ENCODE assay signal across 8 cellular contexts in the genomic region with DNA sequence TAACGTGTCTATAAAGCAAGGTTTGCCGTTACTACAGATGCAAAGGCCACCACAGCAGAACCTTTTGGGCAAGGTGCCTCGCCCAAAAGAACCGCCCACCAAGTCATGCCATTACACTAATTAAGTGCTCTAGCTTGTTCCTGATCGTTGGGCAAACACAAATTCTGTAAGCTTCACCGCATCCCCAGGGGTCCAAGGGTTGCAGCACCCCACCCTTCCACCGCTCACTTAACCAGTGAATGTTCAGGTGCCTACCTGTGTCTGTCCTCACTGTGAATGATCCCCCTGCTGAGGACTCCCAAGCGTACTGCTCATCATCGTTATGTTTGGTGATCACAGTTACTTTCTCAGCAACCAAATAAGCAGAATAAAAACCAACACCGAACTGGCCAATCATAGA. TPM values are rescaled to one million over a fixed set of nuclear protein-coding genes. Genes with fewer than 3 reads are reported as not detected.
DNase-seq lines count a peak whose midpoint lies in the region; ATAC-seq and TF ChIP-seq lines count a peak whose summit lies in the region.

No MANE protein-coding gene starts in this region.

- peaks cover 61% of the 10 kb centered on the region for H3K36me3 ChIP-seq in HAP-1 (replicated peaks)

- peak overlapping the region; percentile 91 for H3K4me3 ChIP-seq in HAP-1

- in situ Hi-C loops in HAP-1 (cut with MboI; ENCODE audit: low sequenced_read_pairs) = no loop called here

- no peak for ATAC-seq in GM21390 (IDR thresholded peaks at IDR 0.05; ENCODE audit: unreplicated experiment)
- no peak for ATAC-seq in HG03460 (IDR thresholded peaks at IDR 0.05; ENCODE audit: unreplicated experiment)
- no peak for ATAC-seq in HG03442 (IDR thresholded peaks at IDR 0.05; ENCODE audit: unreplicated experiment)

- H3K27ac ChIP-seq in 22Rv1 = peak overlapping the region; percentile 97

- H3K36me3 Mint-ChIP-seq in brain (peaks cover 59% of the 10 kb centered on the region), mesothelial cell of epicardium (peaks cover 43% of the 10 kb centered on the region)

- H3K4me1 ChIP-seq in HAP-1 = peaks cover 35% of the 10 kb centered on the region

- no peaks in the 10 kb centered on the region for H3K9me3 ChIP-seq in HAP-1

- H3K27me3 Mint-ChIP-seq in brain (peaks cover 15% of the 10 kb centered on the region), mesothelial cell of epicardium (ENCODE audit: low read depth) (no peaks in the 10 kb centered on the region)

- peaks cover 0 to 3% (median 0%) of the 10 kb centered on the region in 5 experiments for H3K9me3 Mint-ChIP-seq in brain
- H3K9me3 Mint-ChIP-seq in mesothelial cell of epicardium = no peaks in the 10 kb centered on the region

- H3K27ac Mint-ChIP-seq in brain = peak overlapping the region; percentile 52 to 99 (median 96)
- peak overlapping the region; percentile 98 for H3K27ac Mint-ChIP-seq in mesothelial cell of epicardium

- no peak for TF ChIP-seq CTCF in 22Rv1 (IDR thresholded peaks at IDR 0.05)
- TF ChIP-seq CTCF in brain (conservative IDR thresholded peaks at IDR 0.05) = no peak
- TF ChIP-seq CTCF in mesothelial cell of epicardium (IDR thresholded peaks at IDR 0.05; ENCODE audit: unreplicated experiment) = no peak

- H3K4me3 Mint-ChIP-seq in brain = peak overlapping the region; percentile 97 to 99 (median 98)
- H3K4me3 Mint-ChIP-seq in mesothelial cell of epicardium = peak overlapping the region; percentile 94

- H3K4me1 Mint-ChIP-seq in brain (peaks cover 74% of the 10 kb centered on the region), mesothelial cell of epicardium (peaks cover 56% of the 10 kb centered on the region)

- DNase-seq in HAP-1 (ENCODE audit: low spot score in 2 of 2) (peak in 1 of 2 experiments; percentile 25), mesothelial cell of epicardium (ENCODE audit: low spot score in 2 of 2, unreplicated experiment in 2 of 2) (no peak), activated gamma-delta T cell treated with Interleukin-2 at 50 U/mL for 16 hours (no peak)

- H3K27me3 ChIP-seq in HAP-1 (ENCODE audit: low read depth) = no peaks in the 10 kb centered on the region

RNA-seq across cellular contexts. Expression of a gene that starts 1.3 kb away (rescaled TPM):
- polyA plus RNA-seq in brain (ENCODE audit: insufficient read depth, low read depth, low replicate concordance) = 470 TPM
- 325 to 330 TPM (median 330 TPM) in 3 replicates for total RNA-seq in mesothelial cell of epicardium

RNA-seq across cellular contexts. Expression of a gene that starts 54.2 kb away (rescaled TPM):
- 15.6 TPM for polyA plus RNA-seq in brain (ENCODE audit: insufficient read depth, low read depth, low replicate concordance)
- 39.2 to 41.5 TPM (median 39.5 TPM) in 3 replicates for total RNA-seq in mesothelial cell of epicardium
